In genomic region chr6:129730477-129731165, GRCh38 we compare ENCODE assay signal across 1 cellular context.
TF ChIP-seq lines count a peak whose summit lies in the region.

No MANE protein-coding gene starts in this region.

TF ChIP-seq in GM12878, 131 proteins besides CTCF, POLR2A, EP300 and RAD21 (continued from another document):
- no peak for TF ChIP-seq USF1 (IDR thresholded peaks at IDR 0.05; ENCODE audit: borderline replicate concordance, extremely low read length, insufficient read depth, low read depth, low read length)
- no peak for TF ChIP-seq STAT1 (conservative IDR thresholded peaks at IDR 0.05)
- no peak for TF ChIP-seq NFIC (IDR thresholded peaks at IDR 0.05; ENCODE audit: low read depth, low read length)
- TF ChIP-seq FOXM1 (IDR thresholded peaks at IDR 0.05; ENCODE audit: low read depth, low read length) = peak; percentile 81
- TF ChIP-seq CREM (IDR thresholded peaks at IDR 0.05; ENCODE audit: low read depth) = no peak
- no peak for TF ChIP-seq LARP7 (IDR thresholded peaks at IDR 0.05)
- peak; percentile 37; the same call in 1 of the 2 replicates for TF ChIP-seq ZNF592 (IDR thresholded peaks at IDR 0.05)
- TF ChIP-seq JUNB (IDR thresholded peaks at IDR 0.05) = no peak
- TF ChIP-seq BACH1 (IDR thresholded peaks at IDR 0.05; ENCODE audit: borderline replicate concordance) = no peak
- TF ChIP-seq ATF2 (IDR thresholded peaks at IDR 0.05; ENCODE audit: low read length) = no peak
- TF ChIP-seq MLLT1 (IDR thresholded peaks at IDR 0.05) = 0 out of 2 replicates have a peak, but pooled peaks have one; percentile 8
- no peak for TF ChIP-seq SMAD5 (IDR thresholded peaks at IDR 0.05; ENCODE audit: low read depth)
- no peak for TF ChIP-seq ZNF24 (IDR thresholded peaks at IDR 0.05)
- TF ChIP-seq KLF5 (IDR thresholded peaks at IDR 0.05; ENCODE audit: partially characterized antibody) = no peak
- no peak for TF ChIP-seq MXI1 (IDR thresholded peaks at IDR 0.05; ENCODE audit: low read depth, low read length)
- peak; percentile 60 for TF ChIP-seq YY1 (IDR thresholded peaks at IDR 0.05; ENCODE audit: low read depth, low read length)
- no peak for TF ChIP-seq E2F4 (IDR thresholded peaks at IDR 0.05; ENCODE audit: low read depth, low read length)
- TF ChIP-seq GABPA (IDR thresholded peaks at IDR 0.05; ENCODE audit: low read depth) = no peak
- TF ChIP-seq RBBP5 (conservative IDR thresholded peaks at IDR 0.05) = no peak
- TF ChIP-seq RAD51 (IDR thresholded peaks at IDR 0.05) = peak; percentile 83
